In the genomic region with DNA sequence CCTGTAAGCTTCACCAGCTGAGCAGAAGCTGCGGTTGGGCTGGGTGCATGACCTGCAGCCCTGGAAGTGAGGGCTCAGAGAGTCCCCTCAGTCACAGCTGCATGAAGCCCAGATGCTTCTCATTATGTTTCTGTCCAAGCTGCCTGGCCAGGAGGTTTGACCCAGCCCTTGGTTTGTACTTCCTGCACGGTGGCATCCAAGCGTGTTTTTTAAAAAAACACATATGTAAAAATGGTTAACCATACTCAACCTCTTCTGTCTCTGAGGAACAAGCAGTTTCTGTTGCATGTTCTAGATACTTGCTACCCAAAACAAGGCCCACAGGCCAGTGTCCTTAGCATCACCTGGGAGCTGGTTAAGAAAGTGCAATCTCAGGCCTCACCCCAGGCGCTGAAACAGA, we compare ENCODE assay signal across 10 cellular contexts.
A peak's percentile ranks its signal among the peaks of the same experiment; 100 is the strongest.
DNase-seq lines count a peak whose midpoint lies in the region; ATAC-seq, FAIRE-seq and TF ChIP-seq lines count a peak whose summit lies in the region.
"Had no signal": no experiment of that assay in that cellular context is flagged by ENCODE, and none has a peak within 500 bp of the region (broad histone marks: within the 10 kb centered on the region; RNA-seq: fewer than 3 reads in every experiment).

No MANE protein-coding gene starts in this region.

- H3K27ac ChIP-seq in pancreas: no peak overlapping the region
- no peak overlapping the region for H3K27ac ChIP-seq in upper lobe of right lung

- peak overlapping the region in 3 of 6 donors; percentile 45 to 88 (median 88) for H3K27ac Mint-ChIP-seq in naive B cell

- peak overlapping the region in 7 of 8 donors; percentile 9 to 83 (median 68) for H3K4me3 Mint-ChIP-seq in naive B cell

- H3K4me3 ChIP-seq in pancreas (no peak overlapping the region), upper lobe of right lung (no peak overlapping the region)

- WGBS in pancreas, 2 donors: 73 to 77% methylated on average over 4 of the region's 4 CpGs

- intact Hi-C loops in pancreas (cut with DNase I): no loop called here
- intact Hi-C loops in upper lobe of right lung (cut with DNase I): no loop called here

- H3K4me1 ChIP-seq in pancreas: no peaks in the 10 kb centered on the region
- H3K4me1 ChIP-seq in upper lobe of right lung: no peaks in the 10 kb centered on the region

- peaks cover 27 to 36% (median 31%) of the 10 kb centered on the region in 3 donors for H3K4me1 Mint-ChIP-seq in naive B cell

- no peak for FAIRE-seq in pancreas (lab: Jason Lieb, UNC)

- H3K9me3 Mint-ChIP-seq in naive B cell: peaks cover 0 to 2% (median 0%) of the 10 kb centered on the region in 7 donors

- no peaks in the 10 kb centered on the region for H3K36me3 Mint-ChIP-seq in naive B cell

- peak; percentile 99 for ATAC-seq in GM18907 (IDR thresholded peaks at IDR 0.05; ENCODE audit: unreplicated experiment)
- peak; percentile 83 for ATAC-seq in GM21786 (IDR thresholded peaks at IDR 0.05; ENCODE audit: unreplicated experiment)
- ATAC-seq in HG03280 (IDR thresholded peaks at IDR 0.05; ENCODE audit: unreplicated experiment): peak; percentile 72
- ATAC-seq in naive B cell (ENCODE audit: low read depth in 2 of 2): peak; percentile 90 to 96
- ATAC-seq in pancreas: no peak
- ATAC-seq in upper lobe of right lung: no peak

- no peaks in the 10 kb centered on the region for H3K27me3 ChIP-seq in pancreas
- no peaks in the 10 kb centered on the region for H3K27me3 ChIP-seq in upper lobe of right lung

- no peaks in the 10 kb centered on the region for H3K9me3 ChIP-seq in pancreas
- H3K9me3 ChIP-seq in upper lobe of right lung: no peaks in the 10 kb centered on the region

- no peak for TF ChIP-seq CTCF in pancreas (IDR thresholded peaks at IDR 0.05)
- no peak for TF ChIP-seq CTCF in upper lobe of right lung (IDR thresholded peaks at IDR 0.05)

- H3K27me3 Mint-ChIP-seq in naive B cell: no peaks in the 10 kb centered on the region

- no peaks in the 10 kb centered on the region for H3K36me3 ChIP-seq in pancreas
- H3K36me3 ChIP-seq in upper lobe of right lung: no peaks in the 10 kb centered on the region

- DNase-seq in naive B cell (peak; percentile 76), pancreas (no peak), NCI-H2171 treated with DMSO at 0.1 percent for 48 hours (lab: John Stamatoyannopoulos, UW) (no peak), upper lobe of right lung (no peak), NOMO-1 treated with DMSO at 0.1 percent for 48 hours (lab: John Stamatoyannopoulos, UW; ENCODE audit: unreplicated experiment) (no peak)
- DNase-seq: NCI-H1048, T-helper 1 cell had no signal

Comparison
In these comparisons a context has a peak if more than half of its experiments do, and no peak if none do; other contexts are left out.
1. ATAC-seq: peak in GM18907 (single experiment), GM21786 (single experiment), HG03280 (single experiment) and naive B cell (2 of 2); none in pancreas (0 of 4) and upper lobe of right lung (single experiment).